ENCODE assay signal across 8 cellular contexts in the genomic region with DNA sequence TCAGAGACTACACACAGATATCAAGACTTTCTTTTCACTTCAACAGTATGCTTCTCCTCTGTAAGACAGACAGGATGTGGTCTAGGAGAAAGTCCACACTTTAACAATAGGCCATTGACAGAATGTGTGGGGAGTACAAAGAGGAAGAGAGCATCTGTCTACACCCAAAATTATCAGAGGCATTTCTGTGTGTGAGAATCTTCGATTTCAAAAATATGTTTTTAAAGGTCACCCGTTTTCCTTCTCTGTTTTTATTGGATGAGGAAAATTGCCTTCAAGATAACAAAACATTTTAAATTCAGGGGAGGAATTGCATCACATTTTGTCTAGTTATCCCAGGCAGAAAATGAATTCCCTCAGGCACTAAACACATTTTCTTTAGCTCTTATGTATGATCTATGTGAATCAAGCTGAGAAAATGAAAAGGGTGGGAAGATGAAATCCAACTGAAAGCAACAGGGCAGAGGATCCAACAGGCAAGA. TPM values are rescaled to one million over a fixed set of nuclear protein-coding genes. Genes with fewer than 3 reads are reported as not detected.
DNase-seq lines count a peak whose midpoint lies in the region; ATAC-seq and TF ChIP-seq lines count a peak whose summit lies in the region.

No MANE protein-coding gene starts in this region.

- H3K4me3 ChIP-seq in PC-3 (ENCODE audit: low read length) (no peak overlapping the region), tibial nerve (no peak overlapping the region)

- WGBS in tibial nerve, 2 donors: 14 to 19% methylated on average over 2 of the region's 2 CpGs

- ATAC-seq in GM18517 (IDR thresholded peaks at IDR 0.05; ENCODE audit: unreplicated experiment): peak; percentile 99
- peak; percentile 98 for ATAC-seq in HG02759 (IDR thresholded peaks at IDR 0.05; ENCODE audit: unreplicated experiment)
- ATAC-seq in PC-3: no peak; the same call in 1 of the 2 replicates

- no peaks in the 10 kb centered on the region for H3K9me3 ChIP-seq in PC-3 (ENCODE audit: low read length)
- no peaks in the 10 kb centered on the region for H3K9me3 ChIP-seq in tibial nerve

- no peak overlapping the region for H3K9ac ChIP-seq in PC-3 (ENCODE audit: low read length)

- H3K27me3 ChIP-seq in PC-3 (ENCODE audit: low read length): peaks cover 8% of the 10 kb centered on the region; the same call in 1 of the 2 replicates
- no peaks in the 10 kb centered on the region for H3K27me3 ChIP-seq in tibial nerve

- H3K4me1 ChIP-seq in PC-3 (ENCODE audit: insufficient read depth, low read length) (peaks cover 32% of the 10 kb centered on the region), tibial nerve (peaks cover 0 to 22% (median 7%) of the 10 kb centered on the region in 4 donors)

- no peaks in the 10 kb centered on the region for H3K4me1 Mint-ChIP-seq in activated CD4-positive, alpha-beta memory T cell treated with anti-CD3 and anti-CD28 coated beads for 36 hours (ENCODE audit: low read depth)

- CTCF ChIA-PET in PC-3 (lab: Charles Lee): no interaction called here
- CTCF ChIA-PET in activated CD4-positive, alpha-beta memory T cell treated with anti-CD3 and anti-CD28 coated beads for 36 hours (lab: Charles Lee): no interaction called here

- TF ChIP-seq CTCF in PC-3 (conservative IDR thresholded peaks at IDR 0.05; ENCODE audit: low read depth, low read length) (no peak), tibial nerve (IDR thresholded peaks at IDR 0.05) (no peak)

- no peaks in the 10 kb centered on the region for H3K9me2 ChIP-seq in PC-3 (replicated peaks; ENCODE audit: low read length)

- DNase-seq in PC-3: peak; percentile 39
- peak; percentile 37 for DNase-seq in medulla oblongata (ENCODE audit: extremely low spot score)
- DNase-seq in NCI-H2107 (lab: John Stamatoyannopoulos, UW): no peak
- no peak for DNase-seq in tibial nerve (ENCODE audit: low spot score in 2 of 2)
- DNase-seq in COLO668 (lab: John Stamatoyannopoulos, UW; ENCODE audit: unreplicated experiment): no peak
- no peak for DNase-seq in activated CD4-positive, alpha-beta memory T cell treated with anti-CD3 and anti-CD28 coated beads for 36 hours

- H3K27ac ChIP-seq in PC-3 (ENCODE audit: low read length) (no peak overlapping the region; the same call in 1 of the 2 replicates), tibial nerve (no peak overlapping the region)

- peaks cover 8% of the 10 kb centered on the region for H3K9me3 Mint-ChIP-seq in activated CD4-positive, alpha-beta memory T cell treated with anti-CD3 and anti-CD28 coated beads for 36 hours

- no peaks in the 10 kb centered on the region for H3F3A ChIP-seq in PC-3 (ENCODE audit: low read length, unreplicated experiment)

- TF ChIP-seq POLR2A in tibial nerve (IDR thresholded peaks at IDR 0.05): no peak

- intact Hi-C loops in PC-3 (cut with micrococcal nuclease): loop anchor here (2.0 to 10.0 kb wide), 5 partner anchors 94 to 785 kb away; no protein-coding TSS in a partner anchor
- intact Hi-C loops in activated CD4-positive, alpha-beta memory T cell treated with anti-CD3 and anti-CD28 coated beads for 36 hours (cut with micrococcal nuclease): no loop called here

- no peaks in the 10 kb centered on the region for H3K27me3 Mint-ChIP-seq in activated CD4-positive, alpha-beta memory T cell treated with anti-CD3 and anti-CD28 coated beads for 36 hours

- no TSS peak for BruUV-seq in PC-3 (replicated peaks; lab: Mats Ljungman, UMichigan)

- H3K4me3 Mint-ChIP-seq in activated CD4-positive, alpha-beta memory T cell treated with anti-CD3 and anti-CD28 coated beads for 36 hours: no peak overlapping the region

- no peaks in the 10 kb centered on the region for H3K36me3 Mint-ChIP-seq in activated CD4-positive, alpha-beta memory T cell treated with anti-CD3 and anti-CD28 coated beads for 36 hours

- no peak for TF ChIP-seq EP300 in tibial nerve (IDR thresholded peaks at IDR 0.05)

- no peak overlapping the region for H2AFZ ChIP-seq in PC-3 (ENCODE audit: low read length)

- POLR2A ChIA-PET in PC-3 (lab: Charles Lee; ENCODE audit: unreplicated experiment): no interaction called here
- POLR2A ChIA-PET in activated CD4-positive, alpha-beta memory T cell treated with anti-CD3 and anti-CD28 coated beads for 36 hours (lab: Charles Lee): no interaction called here

- H3K36me3 ChIP-seq in PC-3 (ENCODE audit: low read depth, low read length) (no peaks in the 10 kb centered on the region), tibial nerve (no peaks in the 10 kb centered on the region)

- H3K79me2 ChIP-seq in PC-3 (ENCODE audit: low read length): no peaks in the 10 kb centered on the region

- peaks cover 14% of the 10 kb centered on the region; the same call in 1 of the 2 replicates for H4K20me1 ChIP-seq in PC-3 (ENCODE audit: low read length)

- peak overlapping the region; percentile 48 for H3K4me2 ChIP-seq in PC-3 (ENCODE audit: low read length)

- no peak overlapping the region for H3K27ac Mint-ChIP-seq in activated CD4-positive, alpha-beta memory T cell treated with anti-CD3 and anti-CD28 coated beads for 36 hours

RNA-seq across cellular contexts. Expression of a gene that starts 16.4 kb away (rescaled TPM):
- 1.6 and 6.8 TPM in 2 replicates for total RNA-seq in PC-3 (2014; rRNA removed)
- 10 to 100 TPM; 32.0 to 60.5 (median 35.8) TPM for total RNA-seq in tibial nerve
- not detected for total RNA-seq in activated CD4-positive, alpha-beta memory T cell treated with anti-CD3 and anti-CD28 coated beads for 36 hours

Comparison
In these comparisons a context has a peak if more than half of its experiments do, and no peak if none do; other contexts are left out.
1. DNase-seq: peak in PC-3 (single experiment) and medulla oblongata (single experiment); none in NCI-H2107 (single experiment), tibial nerve (0 of 2), COLO668 (single experiment) and activated CD4-positive, alpha-beta memory T cell treated with anti-CD3 and anti-CD28 coated beads for 36 hours (single experiment).